In genomic region chr4:124478518-124478917, GRCh38 we compare ENCODE assay signal across 24 cellular contexts.
DNase-seq lines count a peak whose midpoint lies in the region; ATAC-seq, FAIRE-seq and TF ChIP-seq lines count a peak whose summit lies in the region.
"Had no signal": no experiment of that assay in that cellular context is flagged by ENCODE, and none has a peak within 500 bp of the region (broad histone marks: within the 10 kb centered on the region; RNA-seq: fewer than 3 reads in every experiment).

No MANE protein-coding gene starts in this region.

- POLR2A ChIA-PET in CD8-positive, alpha-beta memory T cell (lab: Charles Lee): no interaction called here

- H3K27ac ChIP-seq in heart left ventricle: peak overlapping the region in 8 of 12 donors; percentile 11 to 61 (median 28)
- H3K27ac ChIP-seq in CD8-positive, alpha-beta memory T cell (ENCODE audit: low read depth, low read length): no peak overlapping the region
- H3K27ac ChIP-seq: 22Rv1 had no signal

- 30 to 58% (median 40%) methylated on average over 1 of the region's 1 CpG for WGBS in heart left ventricle, 4 donors

- H3K27me3 Mint-ChIP-seq in nephron (ENCODE audit: low read depth): no peaks in the 10 kb centered on the region
- no peaks in the 10 kb centered on the region for H3K27me3 Mint-ChIP-seq in CD8-positive, alpha-beta memory T cell
- H3K27me3 Mint-ChIP-seq: B cell had no signal

- TF ChIP-seq POLR2A in heart left ventricle (IDR thresholded peaks at IDR 0.05): no peak

- H3K9me3 ChIP-seq in heart left ventricle (peaks cover 0 to 3% (median 0%) of the 10 kb centered on the region in 12 donors), adipocyte (ENCODE audit: control insufficient read depth, low read length) (peaks cover 3% of the 10 kb centered on the region)
- no peaks in the 10 kb centered on the region for H3K9me3 ChIP-seq in CD8-positive, alpha-beta memory T cell (ENCODE audit: low read length)

- DNase-seq in heart left ventricle: no peak
- DNase-seq in Right ventricle myocardium superior: no peak
- peak; percentile 45 for DNase-seq in adipocyte (ENCODE audit: low read depth)
- DNase-seq in fibroblast of pulmonary artery (ENCODE audit: low read depth): peak; percentile 80
- no peak for DNase-seq in D721Med (ENCODE audit: insufficient read length, low spot score)
- no peak for DNase-seq in CD8-positive, alpha-beta memory T cell
- no peak for DNase-seq in Ammon's horn (ENCODE audit: low spot score)
- DNase-seq: COR-L47; EL; GOT3; Kasumi-1; MM.1S; NCI-H1092; NCI-H146; NCI-H2029 treated with DMSO at 0.1 percent for 48 hours; NCI-H2171 treated with DMSO at 0.1 percent for 48 hours; NK-92 treated with Interleukin-12 subunit alpha and Interleukin-12 subunit beta, amount 100 ng/mL, for 24 hours; SHP77 had no signal

- H3K36me3 ChIP-seq in heart left ventricle (no peaks in the 10 kb centered on the region), adipocyte (ENCODE audit: control insufficient read depth, insufficient read depth, low read length, severe bottlenecking) (no peaks in the 10 kb centered on the region)
- no peaks in the 10 kb centered on the region for H3K36me3 ChIP-seq in CD8-positive, alpha-beta memory T cell (ENCODE audit: insufficient read depth, low read length)

- peak in 1 of 4 donors; percentile 80 for ATAC-seq in heart left ventricle
- ATAC-seq in Right ventricle myocardium superior (ENCODE audit: poor library complexity): no peak
- ATAC-seq: GM12878 had no signal

- H3K4me3 ChIP-seq in heart left ventricle (no peak overlapping the region), adipocyte (ENCODE audit: low read length) (no peak overlapping the region), fibroblast of pulmonary artery (replicated peaks; ENCODE audit: low read depth, low read length) (no peak overlapping the region)
- H3K4me3 ChIP-seq in CD8-positive, alpha-beta memory T cell (ENCODE audit: low read length): no peak overlapping the region
- H3K4me3 ChIP-seq: GM12878 had no signal

- TF ChIP-seq CTCF in heart left ventricle (IDR thresholded peaks at IDR 0.05) (no peak), fibroblast of pulmonary artery (IDR thresholded peaks at IDR 0.05; ENCODE audit: low read length, missing control alignments) (no peak), nephron (IDR thresholded peaks at IDR 0.05; ENCODE audit: unreplicated experiment in 3 of 3) (no peak), D721Med (IDR thresholded peaks at IDR 0.05; ENCODE audit: insufficient read depth, missing control alignments) (no peak)

- intact Hi-C loops in heart left ventricle (cut with DNase I) (loop anchor here in 2 of 10 donors (5.0 kb wide), 1 partner anchor 51 kb away; no protein-coding TSS in a partner anchor), Right ventricle myocardium superior (cut with DNase I) (no loop called here)

- peak overlapping the region; percentile 13 to 42 (median 19) for H3K27ac Mint-ChIP-seq in nephron
- no peak overlapping the region for H3K27ac Mint-ChIP-seq in CD8-positive, alpha-beta memory T cell
- H3K27ac Mint-ChIP-seq: B cell had no signal

- CTCF ChIA-PET in CD8-positive, alpha-beta memory T cell (lab: Charles Lee): no interaction called here

- H3K27me3 ChIP-seq in heart left ventricle (no peaks in the 10 kb centered on the region), adipocyte (replicated peaks; ENCODE audit: control insufficient read depth, insufficient read depth, low read length) (no peaks in the 10 kb centered on the region)
- H3K27me3 ChIP-seq in CD8-positive, alpha-beta memory T cell (ENCODE audit: insufficient read depth, low read length, poor library complexity, severe bottlenecking): no peaks in the 10 kb centered on the region

- H3K9me3 Mint-ChIP-seq in nephron: peaks cover 19% of the 10 kb centered on the region
- H3K9me3 Mint-ChIP-seq in CD8-positive, alpha-beta memory T cell: peaks cover 0 to 5% (median 0%) of the 10 kb centered on the region in 5 donors

- H3K9ac ChIP-seq in adipocyte (ENCODE audit: low read length): no peak overlapping the region

- H3K4me1 ChIP-seq in heart left ventricle (peaks cover 0 to 17% (median 2%) of the 10 kb centered on the region in 12 donors), adipocyte (ENCODE audit: control insufficient read depth, insufficient read depth, low read length) (no peaks in the 10 kb centered on the region)
- H3K4me1 ChIP-seq in CD8-positive, alpha-beta memory T cell (ENCODE audit: insufficient read depth, low read length): no peaks in the 10 kb centered on the region

- no peaks in the 10 kb centered on the region for H3K36me3 Mint-ChIP-seq in nephron (ENCODE audit: low read depth)
- H3K36me3 Mint-ChIP-seq in CD8-positive, alpha-beta memory T cell: no peaks in the 10 kb centered on the region

- peaks cover 17% of the 10 kb centered on the region for H3K4me1 Mint-ChIP-seq in nephron
- H3K4me1 Mint-ChIP-seq in CD8-positive, alpha-beta memory T cell: no peaks in the 10 kb centered on the region
- H3K4me1 Mint-ChIP-seq: B cell had no signal

- H3K4me3 Mint-ChIP-seq in nephron: no peak overlapping the region
- no peak overlapping the region for H3K4me3 Mint-ChIP-seq in CD8-positive, alpha-beta memory T cell
- H3K4me3 Mint-ChIP-seq: B cell had no signal

- FAIRE-seq in D721Med (lab: Jason Lieb, UNC): no peak
- FAIRE-seq: GM12878, GM18507, RCC 7860 had no signal

Comparison
In these comparisons a context has a peak if more than half of its experiments do, and no peak if none do; other contexts are left out.
1. DNase-seq: peak in adipocyte (single experiment) and fibroblast of pulmonary artery (single experiment); none in heart left ventricle (0 of 5), Right ventricle myocardium superior (single experiment), D721Med (single experiment), CD8-positive, alpha-beta memory T cell (0 of 5) and Ammon's horn (single experiment).
2. H3K27ac Mint-ChIP-seq: peak in nephron (3 of 3); none in CD8-positive, alpha-beta memory T cell (0 of 8).